5 cellular contexts compared by ENCODE assay signal in genomic region chr15:30360990-30361389, GRCh38. TPM values are rescaled to one million over a fixed set of nuclear protein-coding genes. Genes with fewer than 3 reads are reported as not detected.
"Had no signal": no experiment of that assay in that cellular context is flagged by ENCODE, and none has a peak within 500 bp of the region (broad histone marks: within the 10 kb centered on the region; RNA-seq: fewer than 3 reads in every experiment).

No MANE protein-coding gene starts in this region.

RNA-seq across cellular contexts. Expression of gene CHRFAM7A, which starts 32.4 kb away (rescaled TPM):
- total RNA-seq: activated naive CD4-positive, alpha-beta T cell treated with anti-CD3 and anti-CD28 coated beads for 36 hours; activated T-helper 1 cell treated with anti-CD3 and anti-CD28 coated beads, Interleukin-12 subunit alpha, Interleukin-12 subunit beta, Interleukin-2, Interleukin-4 antibody, amounts not matched to agents 30 ng/mL and 10 ng/mL and 1 ng/mL, durations not matched to agents 14 hours and 24 hours and 36 hours; activated T-helper 17 cell treated with anti-CD3 and anti-CD28 coated beads, Interleukin-2, amount 50 U/mL, for 72 hours; activated T-helper 2 cell treated with anti-CD3 and anti-CD28 coated beads, Interferon-gamma antibody, Interleukin-2, Interleukin-4, amounts not matched to agents 10 μg/mL and 5 μg/mL and 100 μg/mL, durations not matched to agents 14 hours and 24 hours and 36 hours had no signal

RNA-seq across cellular contexts. Expression of gene GOLGA8R, which starts 53.1 kb away (rescaled TPM):
- total RNA-seq: ascending aorta had no signal
